In genomic region chr5:165624547-165624946, GRCh38 we compare ENCODE assay signal across 30 cellular contexts.
"Had no signal": no experiment of that assay in that cellular context is flagged by ENCODE, and none has a peak within 500 bp of the region (broad histone marks: within the 10 kb centered on the region; RNA-seq: fewer than 3 reads in every experiment).

No MANE protein-coding gene starts in this region.

- H3K27me3 Mint-ChIP-seq: activated CD4-positive, alpha-beta memory T cell treated with anti-CD3 and anti-CD28 coated beads for 36 hours; activated CD4-positive, alpha-beta T cell treated with anti-CD3 and anti-CD28 coated beads for 36 hours; activated CD4-positive, alpha-beta T cell treated with anti-CD3 and anti-CD28 coated beads, Interleukin-2, amount 10 ng/mL, durations not matched to agents 24 days and 14 days; activated CD8-positive, alpha-beta memory T cell treated with anti-CD3 and anti-CD28 coated beads, Interleukin-2, amount 10 ng/mL, durations not matched to agents 7 days and 5 days; activated naive CD4-positive, alpha-beta T cell treated with anti-CD3 and anti-CD28 coated beads, Interleukin-2, amount 10 ng/mL, durations not matched to agents 7 days and 5 days; activated naive CD8-positive, alpha-beta T cell treated with anti-CD3 and anti-CD28 coated beads, Interleukin-2, amount 10 ng/mL, durations not matched to agents 7 days and 5 days; brain had no signal

- H3K36me3 ChIP-seq: ascending aorta, breast epithelium, cardiac muscle cell, colonic mucosa had no signal

- H3K27ac ChIP-seq: ascending aorta, breast epithelium, cardiac muscle cell, colonic mucosa, dorsolateral prefrontal cortex had no signal

- H3K27me3 ChIP-seq: ascending aorta, breast epithelium, cardiac muscle cell, colonic mucosa, dorsolateral prefrontal cortex had no signal

- H3K9me3 Mint-ChIP-seq: activated CD4-positive, alpha-beta T cell treated with anti-CD3 and anti-CD28 coated beads, Interleukin-2, amount 10 ng/mL, durations not matched to agents 24 days and 14 days; endodermal cell had no signal

- H3K9me3 ChIP-seq: ascending aorta, breast epithelium, colonic mucosa had no signal

- H3K27ac Mint-ChIP-seq: activated CD4-positive, alpha-beta memory T cell treated with anti-CD3 and anti-CD28 coated beads for 36 hours; activated CD4-positive, alpha-beta T cell treated with anti-CD3 and anti-CD28 coated beads for 36 hours; activated CD4-positive, alpha-beta T cell treated with anti-CD3 and anti-CD28 coated beads, Interleukin-2, amount 10 ng/mL, durations not matched to agents 24 days and 14 days; activated CD8-positive, alpha-beta memory T cell treated with anti-CD3 and anti-CD28 coated beads, Interleukin-2, amount 10 ng/mL, durations not matched to agents 7 days and 5 days; activated CD8-positive, alpha-beta T cell treated with anti-CD3 and anti-CD28 coated beads, Interleukin-2, amount 10 ng/mL, durations not matched to agents 7 days and 5 days; activated naive CD4-positive, alpha-beta T cell treated with anti-CD3 and anti-CD28 coated beads, Interleukin-2, amount 10 ng/mL, durations not matched to agents 7 days and 5 days; activated naive CD4-positive, alpha-beta T cell treated with anti-CD3 and anti-CD28 coated beads, Interleukin-2, amount 50 U/mL, for 72 hours; activated naive CD8-positive, alpha-beta T cell treated with anti-CD3 and anti-CD28 coated beads, Interleukin-2, amount 10 ng/mL, durations not matched to agents 7 days and 5 days; activated T-helper 1 cell treated with anti-CD3 and anti-CD28 coated beads, Interleukin-12 subunit alpha, Interleukin-12 subunit beta, Interleukin-2, Interleukin-4 antibody, amounts not matched to agents 30 ng/mL and 10 ng/mL and 1 ng/mL, durations not matched to agents 14 hours and 24 hours and 36 hours; brain; endodermal cell had no signal

- DNase-seq: activated CD4-positive, alpha-beta memory T cell treated with anti-CD3 and anti-CD28 coated beads for 36 hours; activated CD4-positive, alpha-beta T cell treated with anti-CD3 and anti-CD28 coated beads for 36 hours; activated CD4-positive, alpha-beta T cell treated with anti-CD3 and anti-CD28 coated beads, Interleukin-2, amount 10 ng/mL, durations not matched to agents 24 days and 14 days; activated CD4-positive, CD25-positive, alpha-beta regulatory T cell; activated CD4-positive, CD25-positive, alpha-beta regulatory T cell treated with anti-CD3 and anti-CD28 coated beads, Interleukin-2, amount 50 U/mL, for 72 hours; activated CD8-positive, alpha-beta memory T cell treated with anti-CD3 and anti-CD28 coated beads, Interleukin-2, amount 10 ng/mL, durations not matched to agents 7 days and 5 days; activated CD8-positive, alpha-beta memory T cell treated with anti-CD3 and anti-CD28 coated beads, Interleukin-2, amount 50 U/mL, for 4 hours; activated CD8-positive, alpha-beta T cell treated with anti-CD3 and anti-CD28 coated beads, Interleukin-2, amount 10 ng/mL, durations not matched to agents 7 days and 5 days; activated gamma-delta T cell; activated naive CD4-positive, alpha-beta T cell; activated naive CD4-positive, alpha-beta T cell treated with anti-CD3 and anti-CD28 coated beads, Interleukin-2, amount 10 ng/mL, durations not matched to agents 7 days and 5 days; activated naive CD8-positive, alpha-beta T cell treated with anti-CD3 and anti-CD28 coated beads, Interleukin-2, amount 10 ng/mL, durations not matched to agents 7 days and 5 days; activated T-cell treated with anti-CD3 and anti-CD28 coated beads, Interleukin-2, amount 50 U/mL, for 1 hour; activated T-cell treated with anti-CD3 and anti-CD28 coated beads, Interleukin-2, amount 50 U/mL, for 48 hours; central memory CD4-positive, alpha-beta T cell; cerebellar nuclear complex; colonic mucosa; effector memory CD4-positive, alpha-beta T cell; endodermal cell; foreskin fibroblast; head of caudate nucleus; T-helper 2 cell had no signal

- H3K4me3 Mint-ChIP-seq: activated CD4-positive, alpha-beta memory T cell treated with anti-CD3 and anti-CD28 coated beads for 36 hours; activated CD4-positive, alpha-beta T cell treated with anti-CD3 and anti-CD28 coated beads for 36 hours; activated CD4-positive, alpha-beta T cell treated with anti-CD3 and anti-CD28 coated beads, Interleukin-2, amount 10 ng/mL, durations not matched to agents 24 days and 14 days; activated CD8-positive, alpha-beta memory T cell treated with anti-CD3 and anti-CD28 coated beads, Interleukin-2, amount 10 ng/mL, durations not matched to agents 7 days and 5 days; activated CD8-positive, alpha-beta T cell treated with anti-CD3 and anti-CD28 coated beads, Interleukin-2, amount 10 ng/mL, durations not matched to agents 7 days and 5 days; activated naive CD4-positive, alpha-beta T cell treated with anti-CD3 and anti-CD28 coated beads, Interleukin-2, amount 10 ng/mL, durations not matched to agents 7 days and 5 days; activated naive CD8-positive, alpha-beta T cell treated with anti-CD3 and anti-CD28 coated beads, Interleukin-2, amount 10 ng/mL, durations not matched to agents 7 days and 5 days; activated T-helper 1 cell treated with anti-CD3 and anti-CD28 coated beads, Interleukin-12 subunit alpha, Interleukin-12 subunit beta, Interleukin-2, Interleukin-4 antibody, amounts not matched to agents 30 ng/mL and 10 ng/mL and 1 ng/mL, durations not matched to agents 14 hours and 24 hours and 36 hours; brain; endodermal cell had no signal

- H3K4me3 ChIP-seq: ascending aorta, breast epithelium, cardiac muscle cell, colonic mucosa, dorsolateral prefrontal cortex had no signal

- H3K4me1 ChIP-seq: ascending aorta, breast epithelium, colonic mucosa had no signal

- ATAC-seq: activated CD4-positive, alpha-beta T cell treated with anti-CD3 and anti-CD28 coated beads for 36 hours; activated CD8-positive, alpha-beta memory T cell treated with anti-CD3 and anti-CD28 coated beads, Interleukin-2, amount 10 ng/mL, durations not matched to agents 7 days and 5 days; activated CD8-positive, alpha-beta T cell treated with anti-CD3 and anti-CD28 coated beads, Interleukin-2, amount 10 ng/mL, durations not matched to agents 7 days and 5 days; activated naive CD4-positive, alpha-beta T cell treated with anti-CD3 and anti-CD28 coated beads, Interleukin-2, amount 50 U/mL, for 72 hours; esophagus mucosa had no signal

- H3K36me3 Mint-ChIP-seq: activated CD4-positive, alpha-beta memory T cell treated with anti-CD3 and anti-CD28 coated beads for 36 hours; activated CD8-positive, alpha-beta memory T cell treated with anti-CD3 and anti-CD28 coated beads, Interleukin-2, amount 10 ng/mL, durations not matched to agents 7 days and 5 days; activated naive CD4-positive, alpha-beta T cell treated with anti-CD3 and anti-CD28 coated beads, Interleukin-2, amount 10 ng/mL, durations not matched to agents 7 days and 5 days; activated naive CD4-positive, alpha-beta T cell treated with anti-CD3 and anti-CD28 coated beads, Interleukin-2, amount 50 U/mL, for 72 hours; activated naive CD8-positive, alpha-beta T cell treated with anti-CD3 and anti-CD28 coated beads, Interleukin-2, amount 10 ng/mL, durations not matched to agents 7 days and 5 days; brain had no signal

- H3K4me1 Mint-ChIP-seq: activated CD4-positive, alpha-beta T cell treated with anti-CD3 and anti-CD28 coated beads for 36 hours; activated CD8-positive, alpha-beta memory T cell treated with anti-CD3 and anti-CD28 coated beads, Interleukin-2, amount 10 ng/mL, durations not matched to agents 7 days and 5 days; activated naive CD4-positive, alpha-beta T cell treated with anti-CD3 and anti-CD28 coated beads, Interleukin-2, amount 10 ng/mL, durations not matched to agents 7 days and 5 days had no signal
